Comparison of ENCODE assay signal across 8 cellular contexts in the genomic region with DNA sequence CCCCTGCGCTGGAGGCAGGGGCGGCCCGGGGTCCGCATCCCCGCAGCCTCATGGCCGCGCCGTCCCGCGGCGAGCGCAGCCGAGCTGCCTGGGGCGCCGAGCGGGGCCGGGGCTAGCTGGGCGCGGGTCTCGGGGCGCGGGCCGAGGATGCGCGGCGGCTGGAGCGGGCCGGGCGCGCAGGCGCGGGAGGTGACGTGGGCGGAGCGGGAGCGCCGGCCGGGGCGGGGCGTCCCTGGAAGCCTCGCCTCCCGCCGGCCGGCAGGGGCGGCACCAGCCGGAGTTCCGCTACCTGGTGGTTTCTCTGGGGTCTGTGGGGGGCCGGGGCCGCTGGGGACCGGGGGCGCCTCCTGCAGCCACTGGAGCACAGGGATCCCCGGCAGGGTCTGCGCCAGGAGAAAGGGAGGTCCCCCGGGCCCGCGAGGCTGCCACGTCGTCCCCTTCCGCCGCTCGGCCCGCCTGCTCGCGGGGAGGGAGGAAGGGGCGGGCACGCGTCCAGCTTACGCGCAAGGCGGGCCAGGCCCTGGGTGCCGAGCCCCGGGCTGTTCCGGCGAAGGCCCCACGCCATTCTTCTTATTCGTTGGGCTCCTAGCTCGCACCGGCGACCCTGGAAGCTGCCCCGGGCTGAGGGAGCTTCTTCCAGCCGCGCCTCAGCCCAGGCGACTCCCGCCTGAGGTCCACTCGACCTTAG. TPM values are rescaled to one million over a fixed set of nuclear protein-coding genes. Genes with fewer than 3 reads are reported as not detected.
DNase-seq lines count a peak whose midpoint lies in the region; TF ChIP-seq lines count a peak whose summit lies in the region.

LPCAT1 (minus strand) TSS at position 168 of the 688 bp plus-strand sequence; CDS start at position 52, 116 bp downstream.

- no peaks in the 10 kb centered on the region for H3K27me3 Mint-ChIP-seq in activated naive CD4-positive, alpha-beta T cell treated with anti-CD3 and anti-CD28 coated beads for 36 hours (ENCODE audit: low read depth)

- peak within 1 kb of the TSS; percentile 76 for H3K9ac ChIP-seq in ES-I3 (ENCODE audit: low read depth, low read length)

- no peak for TF ChIP-seq EP300 in suprapubic skin (IDR thresholded peaks at IDR 0.05)

- H3K27me3 ChIP-seq in suprapubic skin: no peaks in the 10 kb centered on the region

- H3K27ac ChIP-seq in suprapubic skin: peak within 1 kb of the TSS; percentile 77

- no peaks in the 10 kb centered on the region for H3K9me3 Mint-ChIP-seq in activated naive CD4-positive, alpha-beta T cell treated with anti-CD3 and anti-CD28 coated beads for 36 hours

- H3K4me3 ChIP-seq in suprapubic skin: peak within 1 kb of the TSS; percentile 78

- CTCF ChIA-PET in activated naive CD4-positive, alpha-beta T cell treated with anti-CD3 and anti-CD28 coated beads for 36 hours (lab: Charles Lee): interaction anchor here (0.6 kb wide), 1 partner anchor 120 kb away, joined by 3 read pairs; no protein-coding TSS in a partner anchor

- no peak for TF ChIP-seq POLR2A in suprapubic skin (IDR thresholded peaks at IDR 0.05)

- H3K27ac Mint-ChIP-seq in activated naive CD4-positive, alpha-beta T cell treated with anti-CD3 and anti-CD28 coated beads for 36 hours: peak within 1 kb of the TSS; percentile 4

- H3K36me3 Mint-ChIP-seq in activated naive CD4-positive, alpha-beta T cell treated with anti-CD3 and anti-CD28 coated beads for 36 hours (ENCODE audit: low read depth): peaks cover 6% of the 10 kb centered on the region

- TF ChIP-seq CTCF in suprapubic skin (IDR thresholded peaks at IDR 0.05): peak in 1 of 2 donors; percentile 20

- DNase-seq in GOT3 (lab: John Stamatoyannopoulos, UW): peak; percentile 18
- peak; percentile 34 for DNase-seq in LHCN-M2 (ENCODE audit: low read depth)
- peak; percentile 66 for DNase-seq in SK-N-DZ (ENCODE audit: low spot score)
- peak; percentile 68 for DNase-seq in activated naive CD4-positive, alpha-beta T cell treated with anti-CD3 and anti-CD28 coated beads for 36 hours
- peak; percentile 87 for DNase-seq in germinal center (ENCODE audit: low spot score)
- peak in 48 of 56 donors; percentile 33 to 84 (median 68) for DNase-seq in nucleus accumbens (lab: John Stamatoyannopoulos, UW)
- peak; percentile 81 to 85 for DNase-seq in suprapubic skin (ENCODE audit: low spot score in 2 of 2)

- peak within 1 kb of the TSS; percentile 87 for H3K4me3 Mint-ChIP-seq in activated naive CD4-positive, alpha-beta T cell treated with anti-CD3 and anti-CD28 coated beads for 36 hours

- H3K4me1 Mint-ChIP-seq in activated naive CD4-positive, alpha-beta T cell treated with anti-CD3 and anti-CD28 coated beads for 36 hours (ENCODE audit: low read depth): peaks cover 22% of the 10 kb centered on the region

- H3K4me1 ChIP-seq in ES-I3 (ENCODE audit: insufficient read depth, low read length) (peaks cover 9% of the 10 kb centered on the region; the same call in 1 of the 2 replicates), suprapubic skin (peaks cover 22% of the 10 kb centered on the region)

- intact Hi-C loops in activated naive CD4-positive, alpha-beta T cell treated with anti-CD3 and anti-CD28 coated beads for 36 hours (cut with micrococcal nuclease): loop anchor here (1.0 to 2.0 kb wide), 4 partner anchors 12 to 179 kb away; partner anchors contain the start of gene CLPTM1L

- 0% methylated on average over 5 of the region's 85 CpGs for WGBS in suprapubic skin

- H3K36me3 ChIP-seq in ES-I3 (ENCODE audit: insufficient read depth, low read length): peaks cover 11% of the 10 kb centered on the region
- no peaks in the 10 kb centered on the region for H3K36me3 ChIP-seq in suprapubic skin

- H3K9me3 ChIP-seq in ES-I3 (ENCODE audit: control insufficient read depth, insufficient read depth, low read length): no peaks in the 10 kb centered on the region
- no peaks in the 10 kb centered on the region for H3K9me3 ChIP-seq in suprapubic skin

RNA-seq across cellular contexts. Expression of gene LPCAT1, which starts in this region (rescaled TPM):
- 24.8 and 30.8 TPM in 2 replicates for total RNA-seq in LHCN-M2 (2014; rRNA removed)
- 6.3 TPM for polyA plus RNA-seq in LHCN-M2 (2012)
- polyA plus RNA-seq in SK-N-DZ (2014; cell fraction: cytosol; rRNA removed): 73.8 and 87.2 TPM in 2 replicates
- 46.6 and 62.7 TPM in 2 replicates for polyA plus RNA-seq in SK-N-DZ (2014; cell fraction: nucleus; rRNA removed)
- 10 to 100 TPM; 31.2 to 34.1 TPM for total RNA-seq in activated naive CD4-positive, alpha-beta T cell treated with anti-CD3 and anti-CD28 coated beads for 36 hours
- 10 to 100 TPM; 11.3 to 21.0 (median 13.8) TPM for total RNA-seq in suprapubic skin

Comparison
In these comparisons a context has a peak if more than half of its experiments do, and no peak if none do; other contexts are left out.
1. Peak in every context shown above with its lines: DNase-seq, H3K4me3 ChIP-seq and H3K27ac ChIP-seq.
2. DNase-seq: peak in every context shown above with its lines; median percentile 87 in germinal center; 83 in suprapubic skin; 68 in activated naive CD4-positive, alpha-beta T cell treated with anti-CD3 and anti-CD28 coated beads for 36 hours; 68 in nucleus accumbens; 66 in SK-N-DZ; 34 in LHCN-M2; 18 in GOT3.